Comparison of ENCODE assay signal across 15 cellular contexts in the genomic region with DNA sequence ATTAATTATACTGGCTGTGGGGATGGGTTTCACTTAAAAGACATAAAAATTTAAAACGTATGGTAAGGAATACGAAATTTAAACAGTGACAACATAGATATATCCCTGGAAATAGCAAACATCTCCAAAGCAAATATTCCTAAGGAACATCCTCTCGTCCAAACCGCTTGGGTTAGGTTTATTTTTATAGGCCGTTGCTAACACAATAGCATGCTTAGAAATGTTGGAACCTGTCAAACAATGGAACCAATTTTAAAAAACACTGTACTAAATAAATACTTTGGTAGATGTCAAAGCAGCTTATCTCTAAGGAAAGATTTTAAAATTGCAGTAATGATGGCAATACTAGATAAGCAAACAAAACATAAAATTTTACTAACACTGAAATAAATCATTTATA.
"Had no signal": no experiment of that assay in that cellular context is flagged by ENCODE, and none has a peak within 500 bp of the region (broad histone marks: within the 10 kb centered on the region; RNA-seq: fewer than 3 reads in every experiment).

No MANE protein-coding gene starts in this region.

- DNase-seq: activated CD4-positive, alpha-beta T cell treated with anti-CD3 and anti-CD28 coated beads, Interleukin-2, amount 10 ng/mL, durations not matched to agents 7 days and 5 days; activated CD4-positive, CD25-positive, alpha-beta regulatory T cell; activated CD8-positive, alpha-beta memory T cell treated with anti-CD3 and anti-CD28 coated beads for 24 hours; activated naive CD4-positive, alpha-beta T cell treated with Interleukin-2 at 50 U/mL for 16 hours; activated naive CD8-positive, alpha-beta T cell treated with anti-CD3 and anti-CD28 coated beads, Interleukin-2, amount 50 U/mL, for 24 hours; caudate nucleus; effector memory CD4-positive, alpha-beta T cell; erythroblast; left cardiac atrium; mammary epithelial cell; stimulated activated CD4-positive, alpha-beta T cell treated with anti-CD3 and anti-CD28 coated beads, Interleukin-4, amount 100 ng/mL, for 4 hours; thyroid gland had no signal

- H3K4me3 ChIP-seq: coronary artery, thyroid gland, vagina had no signal

- ATAC-seq: activated naive CD8-positive, alpha-beta T cell treated with anti-CD3 and anti-CD28 coated beads, Interleukin-2, amount 50 U/mL, for 24 hours; left cardiac atrium; natural killer cell treated with Interleukin-12 subunit alpha and Interleukin-12 subunit beta and Interleukin-15 and Interleukin-18, amount 100 ng/mL, for 72 hours had no signal

- H3K27me3 ChIP-seq: thyroid gland, vagina had no signal

- H3K27ac ChIP-seq: coronary artery, thyroid gland, vagina had no signal

- H3K9me3 ChIP-seq: thyroid gland, vagina had no signal
